In the genomic region with DNA sequence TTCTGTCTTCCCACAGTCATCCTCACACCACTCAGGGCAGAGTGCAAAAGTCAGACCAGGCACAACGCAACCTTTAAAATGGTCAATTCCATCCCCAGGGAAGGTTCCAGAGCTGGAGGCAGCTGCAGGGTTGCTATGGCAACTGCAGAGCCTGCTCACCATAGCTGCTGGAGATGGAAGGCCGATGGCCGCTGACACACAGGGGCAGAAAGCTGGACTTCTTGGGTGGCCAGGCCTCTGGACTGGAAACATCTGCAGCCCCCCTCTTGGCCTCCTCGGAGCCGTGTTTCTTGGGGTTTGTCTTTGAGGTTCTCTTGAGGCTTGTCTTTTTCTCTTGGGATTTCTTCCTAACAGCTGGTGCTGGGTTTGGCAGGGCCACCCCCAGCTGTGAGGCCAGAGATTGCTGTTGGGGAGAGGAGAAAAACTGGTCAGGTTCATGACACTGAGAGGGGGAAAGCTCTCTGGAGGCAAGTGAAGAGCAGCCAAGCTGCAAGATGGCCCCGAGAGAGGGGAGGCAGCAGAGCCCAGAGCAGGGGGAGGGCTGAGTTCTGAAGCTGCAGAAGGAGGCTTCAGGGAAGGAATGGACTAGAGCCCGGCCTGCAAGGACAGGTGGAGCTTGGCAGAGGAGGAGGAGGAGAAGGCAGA, we compare ENCODE assay signal across 18 cellular contexts. TPM values are rescaled to one million over a fixed set of nuclear protein-coding genes. Genes with fewer than 3 reads are reported as not detected.
DNase-seq lines count a peak whose midpoint lies in the region; ATAC-seq and TF ChIP-seq lines count a peak whose summit lies in the region.
"Had no signal": no experiment of that assay in that cellular context is flagged by ENCODE, and none has a peak within 500 bp of the region (broad histone marks: within the 10 kb centered on the region; RNA-seq: fewer than 3 reads in every experiment).

No MANE protein-coding gene starts in this region.

- WGBS in mesodermal cell (ENCODE audit: insufficient coverage in 2 of 2), 2 experiments, result 75 to 78% methylated on average over 5 to 6 of the region's 7 CpGs
- whole genome bisulfite sequencing in testis, 2 donors, result 53 to 58% methylated on average over 7 of the region's 7 CpGs

- H3K9me3 ChIP-seq in mesodermal cell (ENCODE audit: control insufficient read depth, low read length) (no peaks in the 10 kb centered on the region), testis (no peaks in the 10 kb centered on the region)
- H3K9me3 ChIP-seq: adrenal gland, esophagus muscularis mucosa, HAP-1 had no signal

- H3K36me3 ChIP-seq in mesodermal cell (ENCODE audit: control insufficient read depth, insufficient read depth, low read length) (no peaks in the 10 kb centered on the region), testis (ENCODE audit: low read depth, missing control alignments) (no peaks in the 10 kb centered on the region)
- H3K36me3 ChIP-seq: adrenal gland, esophagus muscularis mucosa, HAP-1 had no signal

- TF ChIP-seq CTCF in testis (IDR thresholded peaks at IDR 0.05), result no peak
- TF ChIP-seq CTCF in GM10248 (IDR thresholded peaks at IDR 0.05; ENCODE audit: control extremely low read depth, extremely low read depth, low read depth, missing control alignments), result no peak

- H3K27ac ChIP-seq in cingulate gyrus (ENCODE audit: low read depth, low read length) (peak overlapping the region; percentile 58), mesodermal cell (ENCODE audit: low read depth, low read length, severe bottlenecking) (peak overlapping the region; percentile 29), testis (no peak overlapping the region)
- H3K27ac ChIP-seq: coronary artery, esophagus muscularis mucosa had no signal

- no peak overlapping the region for H3K27ac Mint-ChIP-seq in activated T-helper 1 cell treated with anti-CD3 and anti-CD28 coated beads, Interleukin-12 subunit alpha, Interleukin-12 subunit beta, Interleukin-2, Interleukin-4 antibody, amounts not matched to agents 30 ng/mL and 10 ng/mL and 1 ng/mL, durations not matched to agents 14 hours and 24 hours and 36 hours
- H3K27ac Mint-ChIP-seq: activated T-cell treated with anti-CD3 and anti-CD28 coated beads, Interleukin-2, amount 50 U/mL, for 72 hours had no signal

- H3K4me1 ChIP-seq in mesodermal cell (ENCODE audit: control insufficient read depth, insufficient read depth, low read length, poor library complexity, severe bottlenecking) (peaks cover 9% of the 10 kb centered on the region), testis (peaks cover 32% of the 10 kb centered on the region)

- ATAC-seq in Right ventricle myocardium inferior, result peak; percentile 53
- no peak for ATAC-seq in GM18498 (IDR thresholded peaks at IDR 0.05; ENCODE audit: unreplicated experiment)
- ATAC-seq: activated T-cell treated with anti-CD3 and anti-CD28 coated beads, Interleukin-2, amount 50 U/mL, for 72 hours had no signal

- H3K4me1 Mint-ChIP-seq in activated T-helper 1 cell treated with anti-CD3 and anti-CD28 coated beads, Interleukin-12 subunit alpha, Interleukin-12 subunit beta, Interleukin-2, Interleukin-4 antibody, amounts not matched to agents 30 ng/mL and 10 ng/mL and 1 ng/mL, durations not matched to agents 14 hours and 24 hours and 36 hours (ENCODE audit: low read depth), result no peaks in the 10 kb centered on the region

- H3K27me3 ChIP-seq in testis, result no peaks in the 10 kb centered on the region
- H3K27me3 ChIP-seq: adrenal gland had no signal

- POLR2A ChIA-PET in GM10248 (lab: Yijun Ruan, JAX), result no interaction called here

- H3K27me3 Mint-ChIP-seq in activated T-helper 1 cell treated with anti-CD3 and anti-CD28 coated beads, Interleukin-12 subunit alpha, Interleukin-12 subunit beta, Interleukin-2, Interleukin-4 antibody, amounts not matched to agents 30 ng/mL and 10 ng/mL and 1 ng/mL, durations not matched to agents 14 hours and 24 hours and 36 hours (ENCODE audit: insufficient read depth), result peaks cover 21% of the 10 kb centered on the region

- CTCF ChIA-PET in GM10248 (lab: Yijun Ruan, JAX), result interaction anchor here (0.7 to 3.9 kb wide), 5 partner anchors 9 to 24 kb away, joined by 3 to 20 read pairs (median 10); a partner anchor contains a TSS

- no peak overlapping the region for H3K4me3 Mint-ChIP-seq in activated T-helper 1 cell treated with anti-CD3 and anti-CD28 coated beads, Interleukin-12 subunit alpha, Interleukin-12 subunit beta, Interleukin-2, Interleukin-4 antibody, amounts not matched to agents 30 ng/mL and 10 ng/mL and 1 ng/mL, durations not matched to agents 14 hours and 24 hours and 36 hours
- H3K4me3 Mint-ChIP-seq: activated T-cell treated with anti-CD3 and anti-CD28 coated beads, Interleukin-2, amount 50 U/mL, for 72 hours had no signal

- no peak for DNase-seq in Right ventricle myocardium inferior (ENCODE audit: missing footprints)
- no peak for DNase-seq in cardiac septum (ENCODE audit: low spot score)
- peak; percentile 67 for DNase-seq in testis
- DNase-seq in GM10248 (ENCODE audit: extremely low spot score), result no peak
- no peak for DNase-seq in activated T-helper 1 cell treated with anti-CD3 and anti-CD28 coated beads, Interleukin-12 subunit alpha, Interleukin-12 subunit beta, Interleukin-2, Interleukin-4 antibody, amounts not matched to agents 30 ng/mL and 10 ng/mL and 1 ng/mL, durations not matched to agents 14 hours and 24 hours and 36 hours (ENCODE audit: low spot score)
- DNase-seq: activated CD4-positive, alpha-beta T cell treated with anti-CD3 and anti-CD28 coated beads, Interleukin-2, amount 50 U/mL, for 1 hour; activated T-cell treated with anti-CD3 and anti-CD28 coated beads, Interleukin-2, amount 50 U/mL, for 72 hours; KBM-7; mammary epithelial cell; SHP77 had no signal

- H3K36me3 Mint-ChIP-seq in activated T-helper 1 cell treated with anti-CD3 and anti-CD28 coated beads, Interleukin-12 subunit alpha, Interleukin-12 subunit beta, Interleukin-2, Interleukin-4 antibody, amounts not matched to agents 30 ng/mL and 10 ng/mL and 1 ng/mL, durations not matched to agents 14 hours and 24 hours and 36 hours (ENCODE audit: low read depth), result no peaks in the 10 kb centered on the region

- TF ChIP-seq POLR2A in testis (IDR thresholded peaks at IDR 0.05), result no peak

- no peaks in the 10 kb centered on the region for H3K9me3 Mint-ChIP-seq in activated T-helper 1 cell treated with anti-CD3 and anti-CD28 coated beads, Interleukin-12 subunit alpha, Interleukin-12 subunit beta, Interleukin-2, Interleukin-4 antibody, amounts not matched to agents 30 ng/mL and 10 ng/mL and 1 ng/mL, durations not matched to agents 14 hours and 24 hours and 36 hours
- H3K9me3 Mint-ChIP-seq: activated T-cell treated with anti-CD3 and anti-CD28 coated beads, Interleukin-2, amount 50 U/mL, for 72 hours had no signal

- H3K4me3 ChIP-seq in mesodermal cell (ENCODE audit: extremely low read depth, insufficient read depth, low read length, poor library complexity, severe bottlenecking), result no peak overlapping the region
- no peak overlapping the region for H3K4me3 ChIP-seq in testis
- H3K4me3 ChIP-seq: adrenal gland, coronary artery, esophagus muscularis mucosa, HAP-1 had no signal

- intact Hi-C loops in Right ventricle myocardium inferior (cut with DNase I), result no loop called here
- intact Hi-C loops in cardiac septum (cut with DNase I), result no loop called here
- intact Hi-C loops in testis (cut with DNase I; ENCODE audit: low total_unique reads), result no loop called here
- intact Hi-C loops in activated T-helper 1 cell treated with anti-CD3 and anti-CD28 coated beads, Interleukin-12 subunit alpha, Interleukin-12 subunit beta, Interleukin-2, Interleukin-4 antibody, amounts not matched to agents 30 ng/mL and 10 ng/mL and 1 ng/mL, durations not matched to agents 14 hours and 24 hours and 36 hours (cut with micrococcal nuclease), result no loop called here

RNA-seq across cellular contexts. Expression of a gene that starts 10.2 kb away (rescaled TPM):
- total RNA-seq in Right ventricle myocardium inferior (not detected), cardiac septum (not detected), testis (under 1 TPM; 0.68 to 0.87 TPM)
- not detected for polyA plus RNA-seq in mesodermal cell (2013, experiment 1 of 2)
- not detected for polyA plus RNA-seq in mesodermal cell (2013, experiment 2 of 2)
- polyA plus RNA-seq in testis (ENCODE audit: insufficient read depth, low read depth, low replicate concordance), result 0.96 TPM
- not detected in 2 replicates for total RNA-seq in activated T-helper 1 cell treated with anti-CD3 and anti-CD28 coated beads, Interleukin-12 subunit alpha, Interleukin-12 subunit beta, Interleukin-2, Interleukin-4 antibody, amounts not matched to agents 30 ng/mL and 10 ng/mL and 1 ng/mL, durations not matched to agents 14 hours and 24 hours and 36 hours
- total RNA-seq: activated T-cell treated with anti-CD3 and anti-CD28 coated beads, Interleukin-2, amount 50 U/mL, for 72 hours; adrenal gland; esophagus muscularis mucosa; mammary epithelial cell; osteocyte had no signal
- polyA plus RNA-seq: mammary epithelial cell had no signal

RNA-seq across cellular contexts. Expression of a gene that starts 56.6 kb away (rescaled TPM):
- not detected for total RNA-seq in Right ventricle myocardium inferior
- total RNA-seq in cardiac septum, result not detected
- not detected for polyA plus RNA-seq in mesodermal cell (2013, experiment 1 of 2)
- not detected for polyA plus RNA-seq in mesodermal cell (2013, experiment 2 of 2)
- 1 to 10 TPM; 2.4 to 3.5 TPM for total RNA-seq in testis
- polyA plus RNA-seq in testis (ENCODE audit: insufficient read depth, low read depth, low replicate concordance), result 2.1 TPM
- not detected in 2 replicates for total RNA-seq in activated T-helper 1 cell treated with anti-CD3 and anti-CD28 coated beads, Interleukin-12 subunit alpha, Interleukin-12 subunit beta, Interleukin-2, Interleukin-4 antibody, amounts not matched to agents 30 ng/mL and 10 ng/mL and 1 ng/mL, durations not matched to agents 14 hours and 24 hours and 36 hours
- total RNA-seq: activated T-cell treated with anti-CD3 and anti-CD28 coated beads, Interleukin-2, amount 50 U/mL, for 72 hours; mammary epithelial cell; osteocyte had no signal
- polyA plus RNA-seq: mammary epithelial cell had no signal

Comparison
In these comparisons a context has a peak if more than half of its experiments do, and no peak if none do; other contexts are left out.
1. H3K27ac ChIP-seq: peak in cingulate gyrus (single experiment) and mesodermal cell (single experiment); none in testis (0 of 2).